15 cellular contexts compared by ENCODE assay signal in the genomic region with DNA sequence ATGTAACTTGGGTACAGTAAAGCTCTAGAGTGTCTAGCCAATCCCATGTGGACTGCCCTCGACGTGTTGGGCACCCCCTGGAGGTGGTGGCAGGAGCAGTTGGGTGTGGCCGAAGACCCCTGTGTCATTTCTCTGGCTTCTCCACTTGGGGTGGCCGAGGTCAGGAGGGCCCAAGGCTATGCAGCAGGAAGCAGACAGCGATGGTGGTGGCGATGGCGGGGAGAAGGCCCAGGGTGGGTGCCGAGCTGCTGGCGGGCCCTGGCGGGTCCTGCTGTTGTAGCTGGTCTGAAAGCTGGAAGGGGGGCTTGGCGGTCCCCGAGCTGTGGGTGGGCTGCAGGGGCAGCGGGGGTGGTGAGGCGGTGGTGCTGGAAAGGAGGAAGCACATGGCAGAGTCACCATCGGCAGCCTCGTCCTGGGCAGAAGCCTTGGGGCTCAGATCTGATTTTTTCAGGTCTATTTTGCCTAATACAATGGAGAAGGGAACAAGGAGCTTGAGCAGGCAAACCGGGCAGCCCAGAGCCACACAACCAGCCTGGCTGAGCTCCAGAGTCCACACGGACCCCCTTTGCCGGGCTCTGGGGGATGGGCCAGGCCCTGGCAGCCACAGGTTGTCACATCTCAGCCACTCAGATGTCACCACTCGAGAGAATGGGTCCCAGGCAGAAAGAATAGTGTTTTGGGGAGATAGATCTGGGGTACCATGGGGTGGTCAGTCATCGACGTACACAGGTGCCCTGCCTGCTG.
DNase-seq lines count a peak whose midpoint lies in the region; ATAC-seq and TF ChIP-seq lines count a peak whose summit lies in the region.
"Had no signal": no experiment of that assay in that cellular context is flagged by ENCODE, and none has a peak within 500 bp of the region (broad histone marks: within the 10 kb centered on the region; RNA-seq: fewer than 3 reads in every experiment).

No MANE protein-coding gene starts in this region.

- no peak overlapping the region for H2AFZ ChIP-seq in OCI-LY7 (ENCODE audit: low read length)

- no peak overlapping the region for H3K27ac Mint-ChIP-seq in MCF 10A (ENCODE audit: low read depth, unreplicated experiment)
- H3K27ac Mint-ChIP-seq in endodermal cell: peak overlapping the region; percentile 85
- H3K27ac Mint-ChIP-seq: CD4-positive, alpha-beta T cell; HFFc6 had no signal

- H3K4me3 ChIP-seq in breast epithelium (no peak overlapping the region), OCI-LY7 (ENCODE audit: low read depth, low read length, poor library complexity, severe bottlenecking) (no peak overlapping the region), endodermal cell (ENCODE audit: low read length) (no peak overlapping the region), esophagus muscularis mucosa (no peak overlapping the region)
- H3K4me3 ChIP-seq: BLaER1 treated with 17β-estradiol and CSF1 and Interleukin-3, amounts not matched to agents 10 nM and 100 nM had no signal

- H3K36me3 ChIP-seq in breast epithelium (no peaks in the 10 kb centered on the region), OCI-LY7 (ENCODE audit: insufficient read depth, low read length) (no peaks in the 10 kb centered on the region), endodermal cell (ENCODE audit: control insufficient read depth, insufficient read depth, low read length) (peaks cover 1% of the 10 kb centered on the region), esophagus muscularis mucosa (no peaks in the 10 kb centered on the region)
- H3K36me3 ChIP-seq: BLaER1 treated with 17β-estradiol and CSF1 and Interleukin-3, amounts not matched to agents 10 nM and 100 nM had no signal

- H3K79me2 ChIP-seq in OCI-LY7 (ENCODE audit: insufficient read depth, low read depth, low read length): no peaks in the 10 kb centered on the region

- H3K4me1 ChIP-seq in breast epithelium: no peaks in the 10 kb centered on the region
- no peaks in the 10 kb centered on the region for H3K4me1 ChIP-seq in OCI-LY7 (ENCODE audit: insufficient read depth, low read length, poor library complexity, severe bottlenecking)
- H3K4me1 ChIP-seq in endodermal cell (ENCODE audit: control insufficient read depth, insufficient read depth, low read length): peaks cover 5% of the 10 kb centered on the region
- peaks cover 19 to 27% (median 22%) of the 10 kb centered on the region in 4 donors for H3K4me1 ChIP-seq in esophagus muscularis mucosa

- H3K9me2 ChIP-seq in OCI-LY7 (ENCODE audit: insufficient read depth, low read length): no peaks in the 10 kb centered on the region

- peak overlapping the region; percentile 60 to 77 for H3K27ac ChIP-seq in breast epithelium
- H3K27ac ChIP-seq in OCI-LY7 (ENCODE audit: low read depth, low read length, poor library complexity, severe bottlenecking): no peak overlapping the region
- no peak overlapping the region for H3K27ac ChIP-seq in endodermal cell (ENCODE audit: low read depth, low read length)
- no peak overlapping the region for H3K27ac ChIP-seq in esophagus muscularis mucosa (replicated peaks in 1 of 4)
- H3K27ac ChIP-seq: BLaER1 treated with 17β-estradiol and CSF1 and Interleukin-3, amounts not matched to agents 10 nM and 100 nM had no signal

- H3K4me2 ChIP-seq in OCI-LY7 (ENCODE audit: low read length): no peak overlapping the region
- H3K4me2 ChIP-seq: BLaER1 treated with 17β-estradiol and CSF1 and Interleukin-3, amounts not matched to agents 10 nM and 100 nM had no signal

- no peak for ATAC-seq in sciatic nerve

- H3K9me3 ChIP-seq in breast epithelium (no peaks in the 10 kb centered on the region), OCI-LY7 (ENCODE audit: low read length) (no peaks in the 10 kb centered on the region), endodermal cell (ENCODE audit: control insufficient read depth, low read length) (no peaks in the 10 kb centered on the region), esophagus muscularis mucosa (no peaks in the 10 kb centered on the region)
- H3K9me3 ChIP-seq: BLaER1 treated with 17β-estradiol and CSF1 and Interleukin-3, amounts not matched to agents 10 nM and 100 nM had no signal

- peaks cover 7% of the 10 kb centered on the region for H3K4me1 Mint-ChIP-seq in MCF 10A (ENCODE audit: insufficient read depth, unreplicated experiment)
- H3K4me1 Mint-ChIP-seq in endodermal cell: peaks cover 42% of the 10 kb centered on the region

- TF ChIP-seq CTCF in breast epithelium (IDR thresholded peaks at IDR 0.05) (no peak), MCF 10A (IDR thresholded peaks at IDR 0.05; ENCODE audit: unreplicated experiment) (no peak), OCI-LY7 (conservative IDR thresholded peaks at IDR 0.05; ENCODE audit: low read length) (0 out of 2 replicates have a peak, but pooled peaks have one; percentile 11), endodermal cell (conservative IDR thresholded peaks at IDR 0.05) (peak; percentile 59), esophagus muscularis mucosa (IDR thresholded peaks at IDR 0.05) (no peak)

- intact Hi-C loops in breast epithelium (cut with DNase I; ENCODE audit: low total_unique reads): loop anchor here (5.0 kb wide), 1 partner anchor 1206 kb away; no protein-coding TSS in a partner anchor
- intact Hi-C loops in MCF 10A (cut with micrococcal nuclease): no loop called here
- intact Hi-C loops in OCI-LY7 (cut with micrococcal nuclease; ENCODE audit: unreplicated experiment): no loop called here
- intact Hi-C loops in sciatic nerve (cut with DNase I): no loop called here
- intact Hi-C loops in esophagus muscularis mucosa (cut with DNase I): no loop called here

- H4K20me1 ChIP-seq in OCI-LY7 (ENCODE audit: insufficient read depth, low read length): no peaks in the 10 kb centered on the region
- H4K20me1 ChIP-seq: BLaER1 treated with 17β-estradiol and CSF1 and Interleukin-3, amounts not matched to agents 10 nM and 100 nM had no signal

- WGBS in endodermal cell (ENCODE audit: insufficient coverage in 1 of 2, insufficient read length in 1 of 2), 2 experiments: 94% methylated on average over 14 to 22 of the region's 22 CpGs
- WGBS in esophagus muscularis mucosa: 91% methylated on average over 17 of the region's 22 CpGs

- H3K27me3 Mint-ChIP-seq in MCF 10A (ENCODE audit: insufficient read depth, unreplicated experiment) (no peaks in the 10 kb centered on the region), endodermal cell (ENCODE audit: insufficient read depth) (peaks cover 8% of the 10 kb centered on the region)

- H3K27me3 ChIP-seq in breast epithelium (no peaks in the 10 kb centered on the region), endodermal cell (ENCODE audit: control insufficient read depth, insufficient read depth, low read length, poor library complexity, severe bottlenecking) (no peaks in the 10 kb centered on the region), esophagus muscularis mucosa (no peaks in the 10 kb centered on the region)
- H3K27me3 ChIP-seq: BLaER1 treated with 17β-estradiol and CSF1 and Interleukin-3, amounts not matched to agents 10 nM and 100 nM had no signal

- no peak for TF ChIP-seq EP300 in esophagus muscularis mucosa (IDR thresholded peaks at IDR 0.05)

- BruUV-seq in MCF 10A (replicated peaks; lab: Mats Ljungman, UMichigan) (no TSS peak), OCI-LY7 (replicated peaks; lab: Mats Ljungman, UMichigan) (no TSS peak)

- no peak for DNase-seq in breast epithelium (ENCODE audit: low spot score in 2 of 2)
- no peak for DNase-seq in MCF 10A (ENCODE audit: unreplicated experiment)
- DNase-seq in OCI-LY7 (ENCODE audit: low spot score): no peak
- DNase-seq in endodermal cell: no peak
- peak; percentile 49 for DNase-seq in sciatic nerve (ENCODE audit: low spot score)
- DNase-seq in esophagus muscularis mucosa (ENCODE audit: extremely low spot score): no peak
- no peak for DNase-seq in C1 segment of cervical spinal cord (lab: John Stamatoyannopoulos, UW)
- DNase-seq in 8988T: no peak
- DNase-seq: ACHN; Calu3; CD4-positive, alpha-beta T cell; DMS 273 treated with DMSO at 0.1 percent for 48 hours; H7; HFFc6 had no signal

- H3K9me3 Mint-ChIP-seq in MCF 10A (ENCODE audit: unreplicated experiment) (no peaks in the 10 kb centered on the region), endodermal cell (no peaks in the 10 kb centered on the region)
- H3K9me3 Mint-ChIP-seq: CD4-positive, alpha-beta T cell had no signal

- H3K4me3 Mint-ChIP-seq in MCF 10A (ENCODE audit: unreplicated experiment) (no peak overlapping the region), endodermal cell (no peak overlapping the region)
- H3K4me3 Mint-ChIP-seq: CD4-positive, alpha-beta T cell; HFFc6 had no signal

- H3K9ac ChIP-seq in endodermal cell (ENCODE audit: extremely low read depth, low read length, poor library complexity, severe bottlenecking): no peak overlapping the region
- H3K9ac ChIP-seq: BLaER1 treated with 17β-estradiol and CSF1 and Interleukin-3, amounts not matched to agents 10 nM and 100 nM had no signal

- no peak for TF ChIP-seq POLR2A in breast epithelium (IDR thresholded peaks at IDR 0.05)
- TF ChIP-seq POLR2A in esophagus muscularis mucosa (IDR thresholded peaks at IDR 0.05; ENCODE audit: low read depth): no peak

- CTCF ChIA-PET in MCF 10A (lab: Yijun Ruan, JAX): interaction anchor here (0.6 to 0.7 kb wide), 3 partner anchors 226 to 683 kb away, joined by 3 read pairs; no protein-coding TSS in a partner anchor
- CTCF ChIA-PET in OCI-LY7 (lab: Charles Lee; ENCODE audit: unreplicated experiment): no interaction called here

- POLR2A ChIA-PET in MCF 10A (lab: Yijun Ruan, JAX): no interaction called here
- POLR2A ChIA-PET in OCI-LY7 (lab: Charles Lee): no interaction called here

- H3K36me3 Mint-ChIP-seq in MCF 10A (ENCODE audit: insufficient read depth, unreplicated experiment): no peaks in the 10 kb centered on the region
- H3K36me3 Mint-ChIP-seq in endodermal cell (ENCODE audit: low read depth): peaks cover 13% of the 10 kb centered on the region

Comparison
In these comparisons a context has a peak if more than half of its experiments do, and no peak if none do; other contexts are left out.
1. H3K27ac ChIP-seq: peak in breast epithelium (2 of 2); none in OCI-LY7 (single experiment), endodermal cell (single experiment) and esophagus muscularis mucosa (0 of 4).
2. CTCF ChIP-seq: peak in OCI-LY7 (single experiment) and endodermal cell (single experiment); none in breast epithelium (0 of 3), MCF 10A (single experiment) and esophagus muscularis mucosa (0 of 3).